25 cellular contexts compared by ENCODE assay signal in genomic region chr2:91975130-91975491, GRCh38.
"Had no signal": no experiment of that assay in that cellular context is flagged by ENCODE, and none has a peak within 500 bp of the region (broad histone marks: within the 10 kb centered on the region; RNA-seq: fewer than 3 reads in every experiment).

No MANE protein-coding gene starts in this region.

- DNase-seq: colonic mucosa; cortex of kidney; dermis blood vessel endothelial cell; dorsolateral prefrontal cortex; effector CD4-positive, alpha-beta T cell; effector CD8-positive, alpha-beta T cell; effector memory CD4-positive, alpha-beta T cell; effector memory CD8-positive, alpha-beta T cell; endodermal cell; erythroblast; esophagus squamous epithelium; foreskin fibroblast; foreskin keratinocyte; foreskin melanocyte; gastrocnemius medialis; glutamatergic neuron; head of caudate nucleus; heart left ventricle; heart right ventricle had no signal

- H3K27ac Mint-ChIP-seq: dendritic cell treated with granulocyte-macrophage colony-stimulating factor and Interleukin-4, amounts not matched to agents 40 ng/mL and 50 ng/mL, for 4 days; effector memory CD8-positive, alpha-beta T cell; endodermal cell had no signal

- H3K27me3 Mint-ChIP-seq: dendritic cell treated with granulocyte-macrophage colony-stimulating factor and Interleukin-4, amounts not matched to agents 40 ng/mL and 50 ng/mL, for 4 days; effector memory CD8-positive, alpha-beta T cell had no signal

- H3K9me3 ChIP-seq: colonic mucosa, gastrocnemius medialis, heart left ventricle had no signal

- H3K4me1 ChIP-seq: colonic mucosa, esophagus muscularis mucosa, esophagus squamous epithelium, foreskin keratinocyte, gastrocnemius medialis, gastroesophageal sphincter, heart left ventricle, heart right ventricle had no signal

- H3K4me1 Mint-ChIP-seq: endodermal cell had no signal

- H3K27ac ChIP-seq: colonic mucosa, coronary artery, dorsolateral prefrontal cortex, epithelial cell of prostate, esophagus muscularis mucosa, esophagus squamous epithelium, foreskin keratinocyte, gastrocnemius medialis, gastroesophageal sphincter, heart left ventricle, heart right ventricle had no signal

- H3K4me3 ChIP-seq: colonic mucosa, coronary artery, dorsolateral prefrontal cortex, esophagus muscularis mucosa, esophagus squamous epithelium, gastrocnemius medialis, gastroesophageal sphincter, heart left ventricle, heart right ventricle had no signal

- H3K4me3 Mint-ChIP-seq: dendritic cell treated with granulocyte-macrophage colony-stimulating factor and Interleukin-4, amounts not matched to agents 40 ng/mL and 50 ng/mL, for 4 days; effector memory CD8-positive, alpha-beta T cell; endodermal cell had no signal

- H3K36me3 ChIP-seq: colonic mucosa, esophagus muscularis mucosa, esophagus squamous epithelium, gastrocnemius medialis, gastroesophageal sphincter, heart left ventricle, heart right ventricle had no signal

- H3K27me3 ChIP-seq: colonic mucosa, esophagus squamous epithelium, foreskin keratinocyte, gastrocnemius medialis had no signal

- ATAC-seq: effector memory CD8-positive, alpha-beta T cell; esophagus mucosa; foreskin keratinocyte; gastrocnemius medialis; gastroesophageal sphincter; heart left ventricle; heart right ventricle had no signal
